Comparison of ENCODE assay signal across 8 cellular contexts in the genomic region with DNA sequence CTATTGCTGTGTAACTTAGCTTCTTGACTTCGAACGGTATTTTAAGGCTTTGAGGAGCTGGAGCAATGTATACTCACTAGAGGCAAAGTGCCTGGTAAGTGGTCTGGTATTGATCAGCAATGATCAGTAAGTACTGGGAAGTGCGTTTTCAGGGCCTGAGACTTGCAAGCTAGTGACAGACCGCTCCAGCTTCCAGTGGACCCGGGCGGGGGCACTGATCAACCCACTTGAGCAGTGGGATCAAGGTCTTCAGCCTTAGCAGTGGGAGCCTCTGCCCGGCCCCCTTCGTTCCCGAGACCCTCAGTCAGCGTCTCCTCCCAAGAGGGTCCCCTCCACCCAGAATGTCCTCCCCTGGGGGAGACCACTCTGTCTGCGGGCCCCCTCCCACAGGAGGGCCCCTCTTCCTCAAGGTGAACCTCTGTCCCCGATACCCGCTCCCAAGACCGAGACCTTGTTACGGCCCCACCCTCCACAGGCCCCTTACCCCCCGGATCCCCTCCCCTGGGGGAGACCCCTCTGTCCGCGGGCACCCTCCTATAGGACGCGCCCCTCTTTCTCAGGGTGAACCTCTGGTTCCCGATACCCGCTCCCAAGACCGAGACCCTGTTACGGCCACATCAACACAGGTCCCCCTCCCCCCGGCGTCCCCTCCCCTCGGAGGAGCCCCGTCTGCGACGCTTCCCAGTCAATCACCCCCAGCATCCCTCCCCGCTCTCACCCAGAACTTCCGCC.
A peak's percentile ranks its signal among the peaks of the same experiment; 100 is the strongest.
DNase-seq lines count a peak whose midpoint lies in the region; ATAC-seq and TF ChIP-seq lines count a peak whose summit lies in the region.

No MANE protein-coding gene starts in this region.

- H3K4me3 ChIP-seq in OCI-LY1 (ENCODE audit: low read depth, low read length, poor library complexity, severe bottlenecking) = peak overlapping the region; percentile 83
- peak overlapping the region; percentile 77 for H3K4me3 ChIP-seq in effector memory CD4-positive, alpha-beta T cell (ENCODE audit: insufficient read depth, low read depth, low read length, poor library complexity, severe bottlenecking)

- peaks cover 22% of the 10 kb centered on the region for H3K36me3 ChIP-seq in OCI-LY1 (ENCODE audit: insufficient read depth, low read length)
- no peaks in the 10 kb centered on the region for H3K36me3 ChIP-seq in effector memory CD4-positive, alpha-beta T cell (ENCODE audit: control insufficient read depth, insufficient read depth, low read length)

- peak overlapping the region; percentile 68 for H3K27ac ChIP-seq in OCI-LY1 (ENCODE audit: low read depth, low read length, poor library complexity, severe bottlenecking)
- H3K27ac ChIP-seq in effector memory CD4-positive, alpha-beta T cell (ENCODE audit: insufficient read depth, low read length, poor library complexity, severe bottlenecking) = peak overlapping the region; percentile 53

- no peaks in the 10 kb centered on the region for H3K9me2 ChIP-seq in OCI-LY1 (ENCODE audit: low read depth, low read length)

- no peak for DNase-seq in effector memory CD4-positive, alpha-beta T cell
- DNase-seq in midbrain (lab: John Stamatoyannopoulos, UW) (peak; percentile 15), NCI-H774 (lab: John Stamatoyannopoulos, UW) (no peak), DMS 273 treated with DMSO at 0.1 percent for 48 hours (lab: John Stamatoyannopoulos, UW) (no peak), NCI-H446 treated with DMSO at 0.1 percent for 48 hours (lab: John Stamatoyannopoulos, UW) (no peak)

- peak; percentile 7 for ATAC-seq in GM18907 (IDR thresholded peaks at IDR 0.05; ENCODE audit: unreplicated experiment)
- no peak for ATAC-seq in GM21528 (IDR thresholded peaks at IDR 0.05; ENCODE audit: low FRiP score, unreplicated experiment)

- H3K27me3 ChIP-seq in OCI-LY1 (ENCODE audit: insufficient read depth, low read length) = no peaks in the 10 kb centered on the region
- H3K27me3 ChIP-seq in effector memory CD4-positive, alpha-beta T cell (replicated peaks; ENCODE audit: control insufficient read depth, insufficient read depth, low read length, poor library complexity, severe bottlenecking) = no peaks in the 10 kb centered on the region

- H2AFZ ChIP-seq in OCI-LY1 (ENCODE audit: low read length) = no peak overlapping the region

- no peaks in the 10 kb centered on the region for H3F3A ChIP-seq in OCI-LY1 (ENCODE audit: insufficient read depth, low read length)

- peaks cover 46% of the 10 kb centered on the region for H3K79me2 ChIP-seq in OCI-LY1 (ENCODE audit: insufficient read depth, low read length)

- no peaks in the 10 kb centered on the region for H4K20me1 ChIP-seq in OCI-LY1 (ENCODE audit: insufficient read depth, low read length)

- H3K4me1 ChIP-seq in OCI-LY1 (ENCODE audit: insufficient read depth, low read length, severe bottlenecking) = peaks cover 44% of the 10 kb centered on the region
- H3K4me1 ChIP-seq in effector memory CD4-positive, alpha-beta T cell (ENCODE audit: control insufficient read depth, insufficient read depth, low read length, poor library complexity, severe bottlenecking) = peaks cover 11% of the 10 kb centered on the region

- no peak for TF ChIP-seq CTCF in OCI-LY1 (IDR thresholded peaks at IDR 0.05; ENCODE audit: low read length)

- no peaks in the 10 kb centered on the region for H3K9me3 ChIP-seq in OCI-LY1 (ENCODE audit: low read length)
- no peaks in the 10 kb centered on the region for H3K9me3 ChIP-seq in effector memory CD4-positive, alpha-beta T cell (ENCODE audit: control insufficient read depth, low read length)

- peak overlapping the region; percentile 87 for H3K4me2 ChIP-seq in OCI-LY1 (ENCODE audit: low read length)

- H3K9ac ChIP-seq in OCI-LY1 (ENCODE audit: low read length) = peak overlapping the region; percentile 90
